In genomic region chr11:5004429-5005274, GRCh38 we compare ENCODE assay signal across 8 cellular contexts. TPM values are rescaled to one million over a fixed set of nuclear protein-coding genes. Genes with fewer than 3 reads are reported as not detected.
A peak's percentile ranks its signal among the peaks of the same experiment; 100 is the strongest.
DNase-seq lines count a peak whose midpoint lies in the region; ATAC-seq and TF ChIP-seq lines count a peak whose summit lies in the region.

No MANE protein-coding gene starts in this region.

- H3K36me3 Mint-ChIP-seq in immature natural killer cell: no peaks in the 10 kb centered on the region

- H3K4me1 ChIP-seq in NT2/D1 (ENCODE audit: insufficient read depth, insufficient read length): no peaks in the 10 kb centered on the region
- H3K4me1 ChIP-seq in liver (ENCODE audit: control insufficient read depth in 4 of 4, insufficient read depth in 4 of 4, low read length in 3 of 4): no peaks in the 10 kb centered on the region
- H3K4me1 ChIP-seq in upper lobe of left lung: no peaks in the 10 kb centered on the region

- no peaks in the 10 kb centered on the region for H3K4me1 Mint-ChIP-seq in immature natural killer cell

- no peak overlapping the region for H3K27ac ChIP-seq in liver (ENCODE audit: low read depth in 1 of 2, low read length in 2 of 2)
- no peak overlapping the region for H3K27ac ChIP-seq in upper lobe of left lung

- peaks cover 0 to 2% (median under 1%) of the 10 kb centered on the region in 6 donors for H3K9me3 Mint-ChIP-seq in immature natural killer cell

- in situ Hi-C loops in G401 (cut with HindIII; ENCODE audit: low sequenced_read_pairs): no loop called here

- ATAC-seq in HG02973 (IDR thresholded peaks at IDR 0.05; ENCODE audit: unreplicated experiment): peak; percentile 66
- no peak for ATAC-seq in upper lobe of left lung (ENCODE audit: low FRiP score in 2 of 2)
- no peak for ATAC-seq in GM18909 (IDR thresholded peaks at IDR 0.05; ENCODE audit: poor library complexity, unreplicated experiment)

- WGBS in liver: 34% methylated on average over 6 of the region's 6 CpGs
- WGBS in upper lobe of left lung, 2 donors: 36 to 45% methylated on average over 6 of the region's 6 CpGs

- DNase-seq in G401 (ENCODE audit: low spot score) (peak; percentile 50), NT2/D1 (ENCODE audit: low read depth, low spot score) (peak; percentile 57), cerebellum (ENCODE audit: low spot score) (peak; percentile 13), upper lobe of left lung (peak in 1 of 2 donors; percentile 37), immature natural killer cell (no peak)

- no peak overlapping the region for H3K4me3 Mint-ChIP-seq in immature natural killer cell

- TF ChIP-seq POLR2A in upper lobe of left lung (IDR thresholded peaks at IDR 0.05): no peak

- H3K9ac ChIP-seq in NT2/D1 (ENCODE audit: insufficient read length, low read depth) (no peak overlapping the region), liver (ENCODE audit: low read depth in 1 of 2, low read length in 2 of 2) (no peak overlapping the region)

- H3K9me3 ChIP-seq in NT2/D1 (ENCODE audit: insufficient read depth, low read length) (no peaks in the 10 kb centered on the region), liver (ENCODE audit: control insufficient read depth in 4 of 4, low read length in 3 of 4) (no peaks in the 10 kb centered on the region), upper lobe of left lung (no peaks in the 10 kb centered on the region)

- no peak for TF ChIP-seq EP300 in upper lobe of left lung (IDR thresholded peaks at IDR 0.05)

- TF ChIP-seq RAD21 in liver (IDR thresholded peaks at IDR 0.05): peak; percentile 80

- H3K27me3 ChIP-seq in NT2/D1 (ENCODE audit: insufficient read depth, insufficient read length): no peaks in the 10 kb centered on the region
- H3K27me3 ChIP-seq in liver (ENCODE audit: control insufficient read depth in 4 of 4, insufficient read depth in 4 of 4, low read length in 3 of 4): peaks cover 0 to 5% (median 1%) of the 10 kb centered on the region in 4 donors
- no peaks in the 10 kb centered on the region for H3K27me3 ChIP-seq in upper lobe of left lung

- TF ChIP-seq CTCF in liver (IDR thresholded peaks at IDR 0.05; ENCODE audit: low read depth, low read length, missing input control) (peak; percentile 57), upper lobe of left lung (IDR thresholded peaks at IDR 0.05) (peak in 4 of 6 experiments; percentile 30 to 57 (median 47))

- no peak overlapping the region for H3K27ac Mint-ChIP-seq in immature natural killer cell

- H3K36me3 ChIP-seq in NT2/D1 (ENCODE audit: insufficient read depth, insufficient read length, low read length) (no peaks in the 10 kb centered on the region), liver (ENCODE audit: control insufficient read depth in 4 of 4, insufficient read depth in 3 of 4, low read depth in 1 of 4, low read length in 3 of 4) (no peaks in the 10 kb centered on the region), upper lobe of left lung (no peaks in the 10 kb centered on the region)

- H3K4me3 ChIP-seq in NT2/D1 (ENCODE audit: insufficient read length, low read depth) (no peak overlapping the region), liver (ENCODE audit: low read depth in 1 of 3, low read length in 3 of 3) (no peak overlapping the region), upper lobe of left lung (no peak overlapping the region)

- peaks cover 0 to 7% (median 2%) of the 10 kb centered on the region in 3 donors for H3K27me3 Mint-ChIP-seq in immature natural killer cell (ENCODE audit: low read depth in 3 of 3)

TF ChIP-seq in liver, 16 proteins besides CTCF, POLR2A, EP300 and RAD21:
- TF ChIP-seq GABPA (IDR thresholded peaks at IDR 0.05 in 1 of 2, conservative IDR thresholded peaks at IDR 0.05 in 1 of 2) (no peak), NR2F2 (IDR thresholded peaks at IDR 0.05) (no peak), EGR1 (IDR thresholded peaks at IDR 0.05; ENCODE audit: low read depth in 2 of 2) (no peak), TAF1 (conservative IDR thresholded peaks at IDR 0.05) (no peak), RXRA (IDR thresholded peaks at IDR 0.05) (no peak), YY1 (IDR thresholded peaks at IDR 0.05) (no peak), HNF4G (IDR thresholded peaks at IDR 0.05) (no peak), REST (IDR thresholded peaks at IDR 0.05) (no peak), JUND (IDR thresholded peaks at IDR 0.05) (no peak), FOXA1 (IDR thresholded peaks at IDR 0.05) (no peak), HNF4A (conservative IDR thresholded peaks at IDR 0.05) (no peak), FOXA2 (IDR thresholded peaks at IDR 0.05) (no peak), SP1 (IDR thresholded peaks at IDR 0.05) (no peak)
- TF ChIP-seq, protein P1, sequence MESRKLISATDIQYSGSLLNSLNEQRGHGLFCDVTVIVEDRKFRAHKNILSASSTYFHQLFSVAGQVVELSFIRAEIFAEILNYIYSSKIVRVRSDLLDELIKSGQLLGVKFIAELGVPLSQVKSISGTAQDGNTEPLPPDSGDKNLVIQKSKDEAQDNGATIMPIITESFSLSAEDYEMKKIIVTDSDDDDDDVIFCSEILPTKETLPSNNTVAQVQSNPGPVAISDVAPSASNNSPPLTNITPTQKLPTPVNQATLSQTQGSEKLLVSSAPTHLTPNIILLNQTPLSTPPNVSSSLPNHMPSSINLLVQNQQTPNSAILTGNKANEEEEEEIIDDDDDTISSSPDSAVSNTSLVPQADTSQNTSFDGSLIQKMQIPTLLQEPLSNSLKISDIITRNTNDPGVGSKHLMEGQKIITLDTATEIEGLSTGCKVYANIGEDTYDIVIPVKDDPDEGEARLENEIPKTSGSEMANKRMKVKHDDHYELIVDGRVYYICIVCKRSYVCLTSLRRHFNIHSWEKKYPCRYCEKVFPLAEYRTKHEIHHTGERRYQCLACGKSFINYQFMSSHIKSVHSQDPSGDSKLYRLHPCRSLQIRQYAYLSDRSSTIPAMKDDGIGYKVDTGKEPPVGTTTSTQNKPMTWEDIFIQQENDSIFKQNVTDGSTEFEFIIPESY (IDR thresholded peaks at IDR 0.05): no peak
- TF ChIP-seq, protein P2, sequence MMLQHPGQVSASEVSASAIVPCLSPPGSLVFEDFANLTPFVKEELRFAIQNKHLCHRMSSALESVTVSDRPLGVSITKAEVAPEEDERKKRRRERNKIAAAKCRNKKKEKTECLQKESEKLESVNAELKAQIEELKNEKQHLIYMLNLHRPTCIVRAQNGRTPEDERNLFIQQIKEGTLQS (IDR thresholded peaks at IDR 0.05): no peak
- TF ChIP-seq, protein P3, sequence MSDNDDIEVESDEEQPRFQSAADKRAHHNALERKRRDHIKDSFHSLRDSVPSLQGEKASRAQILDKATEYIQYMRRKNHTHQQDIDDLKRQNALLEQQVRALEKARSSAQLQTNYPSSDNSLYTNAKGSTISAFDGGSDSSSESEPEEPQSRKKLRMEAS (IDR thresholded peaks at IDR 0.05): no peak

RNA-seq across cellular contexts. Expression of gene OR51L1, which starts 10.0 kb away (rescaled TPM):
- not detected in 2 replicates for total RNA-seq in G401 (2014; rRNA removed; shearing (Covaris generic))
- total RNA-seq in cerebellum (not detected), liver (not detected), upper lobe of left lung (not detected)
- polyA plus RNA-seq in liver (not detected), immature natural killer cell (not detected)

RNA-seq across cellular contexts. Expression of gene OR52J3, which starts 41.7 kb away (rescaled TPM):
- not detected in 2 replicates for total RNA-seq in G401 (2014; rRNA removed; shearing (Covaris generic))
- not detected for total RNA-seq in cerebellum
- total RNA-seq in liver: not detected
- polyA plus RNA-seq in liver: not detected
- total RNA-seq in upper lobe of left lung: not detected
- not detected for polyA plus RNA-seq in immature natural killer cell

RNA-seq across cellular contexts. Expression of gene OR51A2, which starts 49.1 kb away (rescaled TPM):
- not detected in 2 replicates for total RNA-seq in G401 (2014; rRNA removed; shearing (Covaris generic))
- total RNA-seq in cerebellum: not detected
- total RNA-seq in liver: not detected
- polyA plus RNA-seq in liver: not detected
- total RNA-seq in upper lobe of left lung: not detected
- polyA plus RNA-seq in immature natural killer cell: not detected

RNA-seq across cellular contexts. Expression of gene OR52E2, which starts 54.8 kb away (rescaled TPM):
- total RNA-seq in G401 (2014; rRNA removed; shearing (Covaris generic)): not detected in 2 replicates
- not detected for total RNA-seq in cerebellum
- not detected for total RNA-seq in liver
- polyA plus RNA-seq in liver: not detected
- total RNA-seq in upper lobe of left lung: not detected
- polyA plus RNA-seq in immature natural killer cell: not detected

RNA-seq across cellular contexts. Expression of gene OR51A4, which starts 57.2 kb away (rescaled TPM):
- not detected in 2 replicates for total RNA-seq in G401 (2014; rRNA removed; shearing (Covaris generic))
- total RNA-seq in cerebellum (not detected), liver (not detected), upper lobe of left lung (not detected)
- polyA plus RNA-seq in liver (not detected), immature natural killer cell (not detected)

Comparison
In these comparisons a context has a peak if more than half of its experiments do, and no peak if none do; other contexts are left out.
1. DNase-seq: peak in G401 (single experiment), NT2/D1 (single experiment) and cerebellum (single experiment); none in immature natural killer cell (0 of 3).